31 cellular contexts compared by ENCODE assay signal in the genomic region with DNA sequence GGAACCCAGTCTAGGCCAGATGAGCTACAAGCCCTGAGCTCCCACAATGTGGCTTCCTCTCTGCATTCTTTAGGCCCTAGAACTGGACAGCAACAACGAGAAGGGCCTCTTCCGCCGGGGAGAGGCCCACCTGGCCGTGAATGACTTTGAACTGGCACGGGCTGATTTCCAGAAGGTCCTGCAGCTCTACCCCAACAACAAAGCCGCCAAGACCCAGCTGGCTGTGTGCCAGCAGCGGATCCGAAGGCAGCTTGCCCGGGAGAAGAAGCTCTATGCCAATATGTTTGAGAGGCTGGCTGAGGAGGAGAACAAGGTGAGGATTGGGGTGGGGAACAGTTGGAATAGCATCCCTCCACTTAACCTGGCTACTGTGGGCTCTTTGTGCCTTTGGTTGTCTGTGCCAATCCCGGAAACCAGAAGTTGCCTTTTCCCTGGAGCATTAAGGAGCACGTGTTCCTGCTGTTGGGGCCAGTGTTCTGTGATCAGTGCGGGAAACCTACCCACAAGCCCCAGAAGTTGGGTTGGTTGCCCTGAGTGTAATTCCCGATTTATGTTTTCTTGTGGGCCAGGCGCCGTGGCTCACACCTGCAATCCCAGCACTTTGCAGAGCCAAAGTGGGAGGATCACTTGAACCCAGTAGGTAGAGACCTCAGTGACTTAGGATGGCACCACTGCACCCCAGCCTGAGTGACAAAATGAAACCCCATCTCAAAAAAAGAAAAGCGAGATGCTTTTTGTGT.
DNase-seq lines count a peak whose midpoint lies in the region; ATAC-seq and TF ChIP-seq lines count a peak whose summit lies in the region.
"Had no signal": no experiment of that assay in that cellular context is flagged by ENCODE, and none has a peak within 500 bp of the region (broad histone marks: within the 10 kb centered on the region; RNA-seq: fewer than 3 reads in every experiment).

No MANE protein-coding gene starts in this region.

- DNase-seq in NCI-H2029 treated with DMSO at 0.1 percent for 48 hours (lab: John Stamatoyannopoulos, UW) (peak; percentile 31), NCI-H2029 (lab: John Stamatoyannopoulos, UW) (no peak), midbrain (lab: John Stamatoyannopoulos, UW) (peak; percentile 21)
- no peak for DNase-seq in central memory CD8-positive, alpha-beta T cell (ENCODE audit: low spot score in 2 of 2)
- no peak for DNase-seq in activated CD4-positive, alpha-beta T cell treated with anti-CD3 and anti-CD28 coated beads for 48 hours
- DNase-seq: 8988T; activated CD4-positive, alpha-beta memory T cell treated with anti-CD3 and anti-CD28 coated beads for 36 hours; activated CD8-positive, alpha-beta memory T cell treated with anti-CD3 and anti-CD28 coated beads, Interleukin-2, amount 50 U/mL, for 4 hours; CD4-positive, CD25-positive, alpha-beta regulatory T cell; effector memory CD8-positive, alpha-beta T cell; foreskin melanocyte; GOT3; HFFc6; Karpas-422; mesenchymal stem cell; NCI-H146; NCI-H2171 treated with DMSO at 0.1 percent for 48 hours; NCI-H69; SJCRH30; stimulated activated CD4-positive, alpha-beta T cell treated with anti-CD3 and anti-CD28 coated beads, Interleukin-4, amount 100 ng/mL, for 4 hours; stimulated activated naive CD4-positive, alpha-beta T cell; testis had no signal

- H3K27ac ChIP-seq in C4-2B, result peak overlapping the region; percentile 19
- H3K27ac ChIP-seq: esophagus muscularis mucosa, HL-60, SJCRH30, testis had no signal

- peak overlapping the region; percentile 76 for H3K27ac Mint-ChIP-seq in central memory CD8-positive, alpha-beta T cell (ENCODE audit: low read depth)
- H3K27ac Mint-ChIP-seq: activated CD4-positive, alpha-beta memory T cell treated with anti-CD3 and anti-CD28 coated beads for 36 hours; activated T-helper 2 cell treated with anti-CD3 and anti-CD28 coated beads, Interferon-gamma antibody, Interleukin-2, Interleukin-4, amounts not matched to agents 10 μg/mL and 5 μg/mL and 100 μg/mL, durations not matched to agents 14 hours and 24 hours and 36 hours; CD4-positive, CD25-positive, alpha-beta regulatory T cell; HFFc6 had no signal

- H3K4me1 Mint-ChIP-seq in central memory CD8-positive, alpha-beta T cell, result peaks cover 6% of the 10 kb centered on the region

- H3K36me3 Mint-ChIP-seq in central memory CD8-positive, alpha-beta T cell (ENCODE audit: insufficient read depth), result peaks cover 37% of the 10 kb centered on the region

- H3K9me3 Mint-ChIP-seq in central memory CD8-positive, alpha-beta T cell, result no peaks in the 10 kb centered on the region
- H3K9me3 Mint-ChIP-seq: activated CD4-positive, alpha-beta memory T cell treated with anti-CD3 and anti-CD28 coated beads for 36 hours; activated T-helper 2 cell treated with anti-CD3 and anti-CD28 coated beads, Interferon-gamma antibody, Interleukin-2, Interleukin-4, amounts not matched to agents 10 μg/mL and 5 μg/mL and 100 μg/mL, durations not matched to agents 14 hours and 24 hours and 36 hours; CD4-positive, CD25-positive, alpha-beta regulatory T cell; effector memory CD8-positive, alpha-beta T cell; HFFc6 had no signal

- H3K4me3 Mint-ChIP-seq in central memory CD8-positive, alpha-beta T cell, result no peak overlapping the region
- H3K4me3 Mint-ChIP-seq: activated CD4-positive, alpha-beta memory T cell treated with anti-CD3 and anti-CD28 coated beads for 36 hours; CD4-positive, CD25-positive, alpha-beta regulatory T cell; effector memory CD8-positive, alpha-beta T cell; HFFc6 had no signal

- no peak for ATAC-seq in central memory CD8-positive, alpha-beta T cell (replicated peaks; ENCODE audit: extremely low read depth, poor library complexity, severe bottlenecking)
- no peak for ATAC-seq in GM19324 (IDR thresholded peaks at IDR 0.05; ENCODE audit: low FRiP score, unreplicated experiment)
- ATAC-seq in GM21367 (IDR thresholded peaks at IDR 0.05; ENCODE audit: unreplicated experiment), result no peak
- ATAC-seq: activated CD4-positive, CD25-positive, alpha-beta regulatory T cell treated with anti-CD3 and anti-CD28 coated beads, Interleukin-2, amount 50 U/mL, for 24 hours; effector memory CD8-positive, alpha-beta T cell; heart right ventricle; sciatic nerve had no signal

- no peaks in the 10 kb centered on the region for H3K27me3 Mint-ChIP-seq in central memory CD8-positive, alpha-beta T cell
- H3K27me3 Mint-ChIP-seq: activated CD4-positive, alpha-beta memory T cell treated with anti-CD3 and anti-CD28 coated beads for 36 hours; CD4-positive, CD25-positive, alpha-beta regulatory T cell; effector memory CD8-positive, alpha-beta T cell had no signal

- TF ChIP-seq CTCF in C4-2B (conservative IDR thresholded peaks at IDR 0.05), result no peak

Comparison
In these comparisons a context has a peak if more than half of its experiments do, and no peak if none do; other contexts are left out.
1. DNase-seq: peak in NCI-H2029 treated with DMSO at 0.1 percent for 48 hours (single experiment) and midbrain (single experiment); none in NCI-H2029 (single experiment), central memory CD8-positive, alpha-beta T cell (0 of 2) and activated CD4-positive, alpha-beta T cell treated with anti-CD3 and anti-CD28 coated beads for 48 hours (single experiment).